ENCODE assay signal across 1 cellular context in the genomic region with DNA sequence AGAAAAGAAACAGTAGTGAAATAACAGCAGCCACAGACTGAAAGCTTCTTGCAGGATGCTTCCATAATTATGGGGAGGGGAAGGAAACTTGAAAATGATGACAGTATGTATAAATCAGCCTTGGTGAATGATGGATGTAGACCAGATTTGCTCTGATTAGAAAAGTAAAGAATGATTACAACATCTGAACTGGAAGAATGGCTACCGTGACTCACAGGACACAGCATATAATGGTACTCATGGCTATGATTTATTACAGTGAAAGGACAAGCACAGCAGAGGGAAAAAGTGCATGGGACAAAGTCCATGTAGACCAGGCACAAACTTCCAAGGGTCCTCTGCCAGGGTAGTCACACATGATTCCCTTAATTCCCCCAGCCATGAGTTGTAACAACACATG.
A peak's percentile ranks its signal among the peaks of the same experiment; 100 is the strongest.
TF ChIP-seq lines count a peak whose summit lies in the region.

No MANE protein-coding gene starts in this region.

TF ChIP-seq in A549, 52 proteins besides CTCF, POLR2A, EP300 and RAD21 (continued from another document):
- TF ChIP-seq, protein P1, sequence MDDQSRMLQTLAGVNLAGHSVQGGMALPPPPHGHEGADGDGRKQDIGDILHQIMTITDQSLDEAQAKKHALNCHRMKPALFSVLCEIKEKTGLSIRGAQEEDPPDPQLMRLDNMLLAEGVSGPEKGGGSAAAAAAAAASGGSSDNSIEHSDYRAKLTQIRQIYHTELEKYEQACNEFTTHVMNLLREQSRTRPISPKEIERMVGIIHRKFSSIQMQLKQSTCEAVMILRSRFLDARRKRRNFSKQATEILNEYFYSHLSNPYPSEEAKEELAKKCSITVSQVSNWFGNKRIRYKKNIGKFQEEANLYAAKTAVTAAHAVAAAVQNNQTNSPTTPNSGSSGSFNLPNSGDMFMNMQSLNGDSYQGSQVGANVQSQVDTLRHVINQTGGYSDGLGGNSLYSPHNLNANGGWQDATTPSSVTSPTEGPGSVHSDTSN (IDR thresholded peaks at IDR 0.05), result no peak
- TF ChIP-seq NFE2L2 (conservative IDR thresholded peaks at IDR 0.05; ENCODE audit: low read length), result no peak
- TF ChIP-seq, protein P2, sequence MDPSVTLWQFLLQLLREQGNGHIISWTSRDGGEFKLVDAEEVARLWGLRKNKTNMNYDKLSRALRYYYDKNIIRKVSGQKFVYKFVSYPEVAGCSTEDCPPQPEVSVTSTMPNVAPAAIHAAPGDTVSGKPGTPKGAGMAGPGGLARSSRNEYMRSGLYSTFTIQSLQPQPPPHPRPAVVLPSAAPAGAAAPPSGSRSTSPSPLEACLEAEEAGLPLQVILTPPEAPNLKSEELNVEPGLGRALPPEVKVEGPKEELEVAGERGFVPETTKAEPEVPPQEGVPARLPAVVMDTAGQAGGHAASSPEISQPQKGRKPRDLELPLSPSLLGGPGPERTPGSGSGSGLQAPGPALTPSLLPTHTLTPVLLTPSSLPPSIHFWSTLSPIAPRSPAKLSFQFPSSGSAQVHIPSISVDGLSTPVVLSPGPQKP (IDR thresholded peaks at IDR 0.05; ENCODE audit: low read depth, low read length), result no peak
- no peak for TF ChIP-seq FOSL2 (IDR thresholded peaks at IDR 0.05)
- TF ChIP-seq FOSL2 (CRISPR knock-in tag; IDR thresholded peaks at IDR 0.05), result 0 out of 2 replicates have a peak, but pooled peaks have one; percentile 8
- no peak for TF ChIP-seq HOXB13 (CRISPR knock-in tag; IDR thresholded peaks at IDR 0.05; ENCODE audit: low read depth)
- no peak for TF ChIP-seq HDAC2 (IDR thresholded peaks at IDR 0.05)
- TF ChIP-seq POLR2AphosphoS2 (conservative IDR thresholded peaks at IDR 0.05; ENCODE audit: low read length), result no peak
- TF ChIP-seq ZNF302 (CRISPR knock-in tag; IDR thresholded peaks at IDR 0.05), result no peak
- TF ChIP-seq, protein P3, sequence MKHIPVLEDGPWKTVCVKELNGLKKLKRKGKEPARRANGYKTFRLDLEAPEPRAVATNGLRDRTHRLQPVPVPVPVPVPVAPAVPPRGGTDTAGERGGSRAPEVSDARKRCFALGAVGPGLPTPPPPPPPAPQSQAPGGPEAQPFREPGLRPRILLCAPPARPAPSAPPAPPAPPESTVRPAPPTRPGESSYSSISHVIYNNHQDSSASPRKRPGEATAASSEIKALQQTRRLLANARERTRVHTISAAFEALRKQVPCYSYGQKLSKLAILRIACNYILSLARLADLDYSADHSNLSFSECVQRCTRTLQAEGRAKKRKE (CRISPR knock-in tag; IDR thresholded peaks at IDR 0.05; ENCODE audit: low read depth), result no peak
